Comparison of ENCODE assay signal across 8 cellular contexts in the genomic region with DNA sequence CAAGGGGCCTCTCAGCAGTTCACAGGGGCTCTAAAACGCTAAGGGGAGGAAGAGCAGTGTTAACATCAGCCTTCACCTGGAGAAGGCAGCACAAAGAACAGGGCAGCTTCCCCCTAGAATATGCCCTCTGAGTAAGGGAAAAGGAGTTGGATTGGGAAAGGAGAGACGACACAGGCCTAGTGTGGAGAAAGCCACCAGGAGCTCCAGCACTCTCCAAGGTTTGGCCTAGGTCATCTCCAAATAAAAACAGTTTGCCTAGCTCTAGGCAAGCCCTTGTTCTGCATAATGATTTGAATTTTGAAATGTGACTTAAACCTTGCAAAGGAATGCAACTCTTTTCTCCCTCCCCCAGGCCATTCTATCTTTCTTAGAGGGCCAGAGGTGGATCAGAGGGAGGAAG.
DNase-seq lines count a peak whose midpoint lies in the region; ATAC-seq lines count a peak whose summit lies in the region.

No MANE protein-coding gene starts in this region.

- no peaks in the 10 kb centered on the region for H3K27me3 Mint-ChIP-seq in IgD-negative memory B cell
- no peaks in the 10 kb centered on the region for H3K27me3 Mint-ChIP-seq in activated naive CD8-positive, alpha-beta T cell

- no peaks in the 10 kb centered on the region for H3K9me3 Mint-ChIP-seq in IgD-negative memory B cell
- no peaks in the 10 kb centered on the region for H3K9me3 Mint-ChIP-seq in activated naive CD8-positive, alpha-beta T cell (ENCODE audit: low read depth)

- peaks cover 22 to 23% (median 22%) of the 10 kb centered on the region in 3 donors for H3K4me1 Mint-ChIP-seq in IgD-negative memory B cell
- peaks cover 40% of the 10 kb centered on the region for H3K4me1 Mint-ChIP-seq in activated naive CD8-positive, alpha-beta T cell (ENCODE audit: low read depth)

- H3K4me1 ChIP-seq in stomach smooth muscle (ENCODE audit: control insufficient read depth, insufficient read depth, low read length) = peaks cover 37% of the 10 kb centered on the region

- H3K4me3 ChIP-seq in stomach smooth muscle (ENCODE audit: low read length in 2 of 2) = peak overlapping the region; percentile 51 to 74

- H3K36me3 ChIP-seq in stomach smooth muscle (ENCODE audit: control insufficient read depth in 2 of 2, insufficient read depth in 2 of 2, low read length in 2 of 2) = no peaks in the 10 kb centered on the region

- peak overlapping the region in 1 of 3 donors; percentile 47 for H3K27ac Mint-ChIP-seq in IgD-negative memory B cell
- H3K27ac Mint-ChIP-seq in activated naive CD8-positive, alpha-beta T cell = peak overlapping the region; percentile 99

- peaks cover 2% of the 10 kb centered on the region for H3K36me3 Mint-ChIP-seq in IgD-negative memory B cell
- H3K36me3 Mint-ChIP-seq in activated naive CD8-positive, alpha-beta T cell = no peaks in the 10 kb centered on the region

- DNase-seq in iPS-NIHi11 (ENCODE audit: low spot score) (peak; percentile 8), hippocampal formation (lab: John Stamatoyannopoulos, UW) (no peak), sciatic nerve (ENCODE audit: low spot score) (no peak), COR-L47 (lab: John Stamatoyannopoulos, UW) (no peak), SIG-M5 treated with dmso at 0.1 percent for 504 hours (lab: John Stamatoyannopoulos, UW; ENCODE audit: unreplicated experiment) (no peak)

- H3K9me3 ChIP-seq in stomach smooth muscle (ENCODE audit: control insufficient read depth in 2 of 2, low read length in 2 of 2) = no peaks in the 10 kb centered on the region

- H3K4me3 Mint-ChIP-seq in IgD-negative memory B cell = peak overlapping the region in 3 of 4 donors; percentile 89 to 99 (median 96)
- peak overlapping the region; percentile 97 for H3K4me3 Mint-ChIP-seq in activated naive CD8-positive, alpha-beta T cell

- peak overlapping the region; percentile 91 for H3K27ac ChIP-seq in stomach smooth muscle (ENCODE audit: low read length)

- no peak for ATAC-seq in sciatic nerve

- H3K27me3 ChIP-seq in stomach smooth muscle (ENCODE audit: control insufficient read depth in 1 of 2, insufficient read depth in 2 of 2, low read length in 2 of 2) = no peaks in the 10 kb centered on the region

- peak overlapping the region; percentile 47 to 64 for H3K9ac ChIP-seq in stomach smooth muscle (ENCODE audit: low read length in 2 of 2)

- intact Hi-C loops in sciatic nerve (cut with DNase I) = loop anchor here (5.0 kb wide), 1 partner anchor 64 kb away; no protein-coding TSS in a partner anchor
